ENCODE assay signal across 13 cellular contexts in the genomic region with DNA sequence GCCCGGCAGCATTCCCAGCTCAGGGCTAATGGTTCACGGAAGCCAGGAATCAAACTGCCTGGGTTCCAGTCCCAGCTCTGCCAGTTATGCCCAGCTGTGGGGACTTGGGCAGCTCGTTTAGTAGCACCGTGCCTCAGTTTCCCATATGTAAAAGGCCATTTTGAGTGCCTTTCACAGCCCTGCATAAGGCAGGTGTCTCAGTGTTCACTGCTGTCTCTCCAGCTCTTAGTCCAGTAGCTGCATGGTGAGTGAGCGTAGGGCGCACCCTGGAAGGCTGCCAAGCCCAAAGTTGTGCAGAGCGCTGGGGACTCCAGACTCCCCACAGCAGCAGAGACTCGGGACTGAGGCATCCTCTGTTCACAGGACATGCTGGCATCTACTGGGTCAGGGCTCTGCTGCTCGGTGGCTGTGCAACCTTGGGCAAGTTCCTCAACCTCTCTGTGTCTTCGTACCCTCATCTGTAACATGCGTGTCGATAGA. TPM values are rescaled to one million over a fixed set of nuclear protein-coding genes. Genes with fewer than 3 reads are reported as not detected.
A peak's percentile ranks its signal among the peaks of the same experiment; 100 is the strongest.
DNase-seq lines count a peak whose midpoint lies in the region; ATAC-seq, FAIRE-seq and TF ChIP-seq lines count a peak whose summit lies in the region.
"Had no signal": no experiment of that assay in that cellular context is flagged by ENCODE, and none has a peak within 500 bp of the region (broad histone marks: within the 10 kb centered on the region; RNA-seq: fewer than 3 reads in every experiment).

No MANE protein-coding gene starts in this region.

- peaks cover 53% of the 10 kb centered on the region for H4K20me1 ChIP-seq in DND-41 (ENCODE audit: insufficient read depth, low read length)
- H4K20me1 ChIP-seq in H1 (replicated peaks in 1 of 2; ENCODE audit: control insufficient read depth in 1 of 2, insufficient read depth in 2 of 2, low read length in 2 of 2): peaks cover 25 to 42% of the 10 kb centered on the region in 2 experiments

- H2BK20ac ChIP-seq in H1 (ENCODE audit: low read length): no peak overlapping the region

- H2BK15ac ChIP-seq in H1 (ENCODE audit: low read length): no peak overlapping the region

- H3K23me2 ChIP-seq in H1 (ENCODE audit: low read depth, low read length): peaks cover 7% of the 10 kb centered on the region; the same call in 1 of the 2 replicates

- intact Hi-C loops in left colon (cut with DNase I, micrococcal nuclease): no loop called here

- no peak overlapping the region for H3K18ac ChIP-seq in H1 (ENCODE audit: extremely low read depth, low read length)

- no peak overlapping the region for H3K14ac ChIP-seq in H1 (ENCODE audit: insufficient read length)

- no peak overlapping the region for H4K8ac ChIP-seq in H1 (ENCODE audit: extremely low read depth, insufficient read depth, low read length)

- no peak overlapping the region for H3K4me2 ChIP-seq in DND-41 (ENCODE audit: insufficient read depth, low read length)
- no peak overlapping the region; a peak in 1 of 4 replicates for H3K4me2 ChIP-seq in H1 (ENCODE audit: insufficient read depth in 1 of 2, low read depth in 2 of 2, low read length in 2 of 2)

- no peak for TF ChIP-seq CTCF in DND-41 (IDR thresholded peaks at IDR 0.05; ENCODE audit: borderline replicate concordance, extremely low read depth, low read length, poor library complexity, severe bottlenecking)
- no peak for TF ChIP-seq CTCF in HEK293 (tag by site-specific recombination; IDR thresholded peaks at IDR 0.05)
- no peak for TF ChIP-seq CTCF in H1 (IDR thresholded peaks at IDR 0.05; ENCODE audit: control extremely low read depth in 1 of 3, insufficient read depth in 1 of 3, low read depth in 1 of 3, low read length in 3 of 3)

- no peak overlapping the region for H4K91ac ChIP-seq in H1 (replicated peaks; ENCODE audit: insufficient read length, low read length)

- DNase-seq in DND-41 (peak; percentile 33), H1 (ENCODE audit: low read depth in 1 of 2, low spot score in 2 of 2) (no peak), left colon (no peak), Kasumi-1 (lab: John Stamatoyannopoulos, UW) (no peak)
- DNase-seq: activated CD4-positive, alpha-beta T cell treated with anti-CD3 and anti-CD28 coated beads for 4 hours; CD4-positive, alpha-beta T cell; NCI-H446 treated with DMSO at 0.1 percent for 48 hours; occipital lobe; Peyer's patch; T-helper 2 cell had no signal

- H3K27ac ChIP-seq in DND-41 (ENCODE audit: low read length) (no peak overlapping the region), HEK293 (ENCODE audit: extremely low read depth, low read depth, low read length) (no peak overlapping the region), H1 (ENCODE audit: low read depth, low read length) (no peak overlapping the region)
- H3K27ac ChIP-seq: Peyer's patch had no signal

- no peak for TF ChIP-seq EP300 in H1 (IDR thresholded peaks at IDR 0.05; ENCODE audit: borderline replicate concordance in 1 of 2, low read depth in 2 of 2, low read length in 2 of 2)

- H2BK120ac ChIP-seq in H1 (replicated peaks; ENCODE audit: low read depth, low read length): no peak overlapping the region

- no peak overlapping the region for H3K4ac ChIP-seq in H1 (replicated peaks; ENCODE audit: insufficient read length, low read depth, low read length)

- no peak overlapping the region for H2BK12ac ChIP-seq in H1 (ENCODE audit: low read depth, low read length)

- H3K27me3 ChIP-seq in DND-41 (ENCODE audit: insufficient read depth, low read length, poor library complexity) (no peaks in the 10 kb centered on the region), H1 (replicated peaks in 1 of 4; ENCODE audit: control insufficient read depth in 3 of 4, extremely low read depth in 1 of 4, insufficient read depth in 3 of 4, low read length in 3 of 4) (no peaks in the 10 kb centered on the region)
- H3K27me3 ChIP-seq: Peyer's patch had no signal

- H4K5ac ChIP-seq in H1 (ENCODE audit: insufficient read length, low read depth, low read length): no peak overlapping the region

- POLR2A ChIA-PET in HEK293 (lab: Yijun Ruan, JAX) (interaction anchor here (0.9 to 7.3 kb wide), 7 partner anchors 9 to 132 kb away, joined by 3 to 78 read pairs (median 15); a partner anchor contains a TSS), H1 (lab: Charles Lee; ENCODE audit: partially characterized antibody) (interaction anchor here (1.0 to 26.7 kb wide), 14 partner anchors 8 to 184 kb away, joined by 3 to 874 read pairs (median 4); a partner anchor contains a TSS)

- H3K36me3 ChIP-seq in DND-41 (ENCODE audit: insufficient read depth, low read length) (peaks cover 45% of the 10 kb centered on the region), HEK293 (ENCODE audit: control insufficient read depth in 2 of 2, insufficient read depth in 1 of 2, low read length in 2 of 2) (peaks cover 8 to 59% of the 10 kb centered on the region in 2 experiments), H1 (ENCODE audit: control insufficient read depth in 2 of 4, insufficient read depth in 4 of 4, low read length in 3 of 4) (peaks cover 23 to 35% (median 26%) of the 10 kb centered on the region in 4 experiments)

- CTCF ChIA-PET in HEK293 (lab: Yijun Ruan, JAX) (interaction anchor here (4.4 kb wide), 1 partner anchor 89 kb away, joined by 20 read pairs; no protein-coding TSS in a partner anchor), H1 (lab: Charles Lee; ENCODE audit: partially characterized antibody) (interaction anchor here (1.1 to 6.1 kb wide), 2 partner anchors 11 to 98 kb away, joined by 3 to 39 read pairs; no protein-coding TSS in a partner anchor)

- peak; percentile 20; the same call in 2 of the 3 replicates for ATAC-seq in DND-41 (ENCODE audit: insufficient read depth, low read depth)
- no peak for ATAC-seq in left colon

- H3K9me3 ChIP-seq in DND-41 (ENCODE audit: insufficient read depth, low read length, severe bottlenecking) (no peaks in the 10 kb centered on the region), HEK293 (ENCODE audit: control insufficient read depth, insufficient read depth, low read depth, low read length) (no peaks in the 10 kb centered on the region), H1 (ENCODE audit: insufficient read depth in 2 of 2, low read depth in 1 of 2, low read length in 1 of 2) (no peaks in the 10 kb centered on the region)
- H3K9me3 ChIP-seq: Peyer's patch had no signal

- H3K56ac ChIP-seq in H1 (replicated peaks; ENCODE audit: insufficient read length, low read depth, low read length): no peak overlapping the region

- H3K79me2 ChIP-seq in DND-41 (ENCODE audit: insufficient read depth, low read length) (peaks cover 36% of the 10 kb centered on the region), H1 (ENCODE audit: control insufficient read depth in 1 of 2, insufficient read depth in 2 of 2, low read length in 2 of 2) (peaks cover 14 to 23% of the 10 kb centered on the region in 2 experiments; a peak in 3 of 4 replicates)

- peaks cover 28% of the 10 kb centered on the region for H3K79me1 ChIP-seq in H1 (ENCODE audit: low read depth, low read length)

- no peak overlapping the region for H2BK5ac ChIP-seq in H1 (ENCODE audit: low read depth, low read length)

- FAIRE-seq in H1 (lab: Jason Lieb, UNC): no peak

- H2AFZ ChIP-seq in DND-41 (ENCODE audit: low read depth, low read length) (no peak overlapping the region), H1 (ENCODE audit: low read length) (no peak overlapping the region)

- no peak overlapping the region for H3K4me3 ChIP-seq in DND-41 (ENCODE audit: low read depth in 1 of 2, low read length in 2 of 2)
- no peak overlapping the region for H3K4me3 ChIP-seq in HEK293 (ENCODE audit: low read depth, low read length)
- no peak overlapping the region for H3K4me3 ChIP-seq in H1 (ENCODE audit: extremely low read depth in 1 of 4, insufficient read depth in 2 of 4, low read depth in 3 of 4, low read length in 4 of 4)
- H3K4me3 ChIP-seq: lung, Peyer's patch had no signal

- 90% methylated on average over 12 of the region's 12 CpGs; no CpG with 5 or more reads in 1 of the 2 experiments for whole genome bisulfite sequencing in H1 (ENCODE audit: extremely low coverage in 1 of 2, insufficient coverage in 1 of 2, insufficient read length in 1 of 2, insufficient replicate concordance in 2 of 2, low coverage in 1 of 2, low lambda C conversion rate in 2 of 2, missing lambda C conversion rate in 1 of 2), 2 experiments

- TF ChIP-seq POLR2A in H1 (IDR thresholded peaks at IDR 0.05; ENCODE audit: control extremely low read depth in 1 of 2, low read depth in 2 of 2, low read length in 2 of 2): peak in 1 of 2 experiments; percentile 67; a peak in 2 of 3 replicates

- H3K4me1 ChIP-seq in DND-41 (ENCODE audit: insufficient read depth, low read length) (peaks cover 33% of the 10 kb centered on the region), HEK293 (ENCODE audit: control insufficient read depth, insufficient read depth, low read length) (peaks cover 25% of the 10 kb centered on the region), H1 (replicated peaks in 1 of 4; ENCODE audit: control insufficient read depth in 3 of 4, insufficient read depth in 4 of 4, low read length in 3 of 4) (peaks cover 0 to 46% (median 36%) of the 10 kb centered on the region in 4 experiments; a peak in 6 of 7 replicates)

- no peak overlapping the region for H3K23ac ChIP-seq in H1 (ENCODE audit: insufficient read length)

- no peak for TF ChIP-seq RAD21 in H1 (IDR thresholded peaks at IDR 0.05 in 1 of 2, conservative IDR thresholded peaks at IDR 0.05 in 1 of 2; ENCODE audit: low read depth in 2 of 2, low read length in 2 of 2)

- H3K9ac ChIP-seq in DND-41 (ENCODE audit: low read depth, low read length) (no peak overlapping the region), H1 (replicated peaks in 1 of 4; ENCODE audit: extremely low read depth in 1 of 4, low read depth in 3 of 4, low read length in 3 of 4) (no peak overlapping the region)

- no peak overlapping the region for H2AK5ac ChIP-seq in H1 (ENCODE audit: low read depth, low read length)

RNA-seq across cellular contexts. Expression of a gene that starts 5.5 kb away (rescaled TPM):
- total RNA-seq in H1 (2021; fragmentation: NEBNext Ultra II Directional; extraction: Animal tissue kit (Norgen Biotek cat#: 25700)): 2,123 and 2,232 TPM in 2 replicates
- polyA plus RNA-seq in H1 (2011; rRNA removed): 6,692 and 8,402 TPM in 2 replicates
- polyA plus RNA-seq in H1 (2011; cell fraction: cytosol; rRNA removed): 2,492 TPM
- 1,571 TPM for polyA plus RNA-seq in H1 (2011; cell fraction: nucleus; rRNA removed)
- polyA plus RNA-seq in H1 (2012, experiment 1 of 2): 1,234 to 2,824 TPM (median 2,522 TPM) in 4 replicates
- 3,077 TPM for polyA plus RNA-seq in H1 (2012, experiment 2 of 2)
- 2,779 TPM for polyA plus RNA-seq in H1 (2013, experiment 1 of 2)
- 2,622 TPM for polyA plus RNA-seq in H1 (2013, experiment 2 of 2)
- 406 and 431 TPM in 2 replicates for polyA minus RNA-seq in H1 (2011; rRNA and poly(A)+ RNA removed)
- polyA minus RNA-seq in H1 (2011; cell fraction: cytosol; rRNA and poly(A)+ RNA removed): 1,377 TPM
- polyA minus RNA-seq in H1 (2011; cell fraction: nucleus; rRNA and poly(A)+ RNA removed): 497 TPM
- 1,000 to 10,000 TPM; 1,151 to 1,179 TPM for total RNA-seq in left colon

RNA-seq across cellular contexts. Expression of a gene that starts 7.1 kb away (rescaled TPM):
- 3.8 and 3.9 TPM in 2 replicates for total RNA-seq in H1 (2021; fragmentation: NEBNext Ultra II Directional; extraction: Animal tissue kit (Norgen Biotek cat#: 25700))
- polyA plus RNA-seq in H1 (2011; rRNA removed): 0.49 and 0.53 TPM in 2 replicates
- polyA plus RNA-seq in H1 (2011; cell fraction: cytosol; rRNA removed): 1.9 TPM
- 1.2 TPM for polyA plus RNA-seq in H1 (2011; cell fraction: nucleus; rRNA removed)
- 0.50 to 2.6 TPM (median 1.5 TPM) in 4 replicates for polyA plus RNA-seq in H1 (2012, experiment 1 of 2)
- polyA plus RNA-seq in H1 (2012, experiment 2 of 2): not detected
- polyA plus RNA-seq in H1 (2013, experiment 1 of 2): 2.1 TPM
- polyA plus RNA-seq in H1 (2013, experiment 2 of 2): 1.3 TPM
- not detected in 2 replicates for polyA minus RNA-seq in H1 (2011; rRNA and poly(A)+ RNA removed)
- 2.3 TPM for polyA minus RNA-seq in H1 (2011; cell fraction: cytosol; rRNA and poly(A)+ RNA removed)
- 1.1 TPM for polyA minus RNA-seq in H1 (2011; cell fraction: nucleus; rRNA and poly(A)+ RNA removed)
- 10 to 100 TPM; 83.4 to 89.4 TPM for total RNA-seq in left colon
- total RNA-seq: occipital lobe, temporal lobe had no signal

RNA-seq across cellular contexts. Expression of a gene that starts 14.6 kb away (rescaled TPM):
- 1.4 TPM in 1 of 2 replicates, not detected in the other for total RNA-seq in H1 (2021; fragmentation: NEBNext Ultra II Directional; extraction: Animal tissue kit (Norgen Biotek cat#: 25700))
- polyA plus RNA-seq in H1 (2011; rRNA removed): 1.6 and 4.5 TPM in 2 replicates
- polyA plus RNA-seq in H1 (2011; cell fraction: cytosol; rRNA removed): 1.7 TPM
- polyA plus RNA-seq in H1 (2011; cell fraction: nucleus; rRNA removed): 2.7 TPM
- polyA plus RNA-seq in H1 (2012, experiment 1 of 2): 0.54 to 3.6 TPM (median 1.4 TPM) in 4 replicates
- not detected for polyA plus RNA-seq in H1 (2012, experiment 2 of 2)
- 0.41 TPM for polyA plus RNA-seq in H1 (2013, experiment 1 of 2)
- 0.33 TPM for polyA plus RNA-seq in H1 (2013, experiment 2 of 2)
- polyA minus RNA-seq in H1 (2011; rRNA and poly(A)+ RNA removed): not detected in 2 replicates
- not detected for polyA minus RNA-seq in H1 (2011; cell fraction: cytosol; rRNA and poly(A)+ RNA removed)
- polyA minus RNA-seq in H1 (2011; cell fraction: nucleus; rRNA and poly(A)+ RNA removed): not detected
- not detected for total RNA-seq in left colon
- total RNA-seq: CD4-positive, alpha-beta T cell; occipital lobe; Peyer's patch had no signal

RNA-seq across cellular contexts. Expression of a gene that starts 16.4 kb away (rescaled TPM):
- 398 and 402 TPM in 2 replicates for total RNA-seq in H1 (2021; fragmentation: NEBNext Ultra II Directional; extraction: Animal tissue kit (Norgen Biotek cat#: 25700))
- polyA plus RNA-seq in H1 (2011; rRNA removed): 466 and 530 TPM in 2 replicates
- polyA plus RNA-seq in H1 (2011; cell fraction: cytosol; rRNA removed): 396 TPM
- 278 TPM for polyA plus RNA-seq in H1 (2011; cell fraction: nucleus; rRNA removed)
- polyA plus RNA-seq in H1 (2012, experiment 1 of 2): 185 to 258 TPM (median 204 TPM) in 4 replicates
- polyA plus RNA-seq in H1 (2012, experiment 2 of 2): 110 TPM
- 234 TPM for polyA plus RNA-seq in H1 (2013, experiment 1 of 2)
- polyA plus RNA-seq in H1 (2013, experiment 2 of 2): 223 TPM
- 54.5 and 104 TPM in 2 replicates for polyA minus RNA-seq in H1 (2011; rRNA and poly(A)+ RNA removed)
- polyA minus RNA-seq in H1 (2011; cell fraction: cytosol; rRNA and poly(A)+ RNA removed): 239 TPM
- 43.1 TPM for polyA minus RNA-seq in H1 (2011; cell fraction: nucleus; rRNA and poly(A)+ RNA removed)
- total RNA-seq in left colon: 10 to 100 TPM; 20.9 to 33.7 TPM

RNA-seq across cellular contexts. Expression of a gene that starts 21.0 kb away (rescaled TPM):
- 1.6 and 2.8 TPM in 2 replicates for total RNA-seq in H1 (2021; fragmentation: NEBNext Ultra II Directional; extraction: Animal tissue kit (Norgen Biotek cat#: 25700))
- 1.7 and 2.7 TPM in 2 replicates for polyA plus RNA-seq in H1 (2011; rRNA removed)
- polyA plus RNA-seq in H1 (2011; cell fraction: cytosol; rRNA removed): 2.3 TPM
- polyA plus RNA-seq in H1 (2011; cell fraction: nucleus; rRNA removed): 6.8 TPM
- polyA plus RNA-seq in H1 (2012, experiment 1 of 2): 1.0 to 2.3 TPM (median 1.2 TPM) in 4 replicates
- polyA plus RNA-seq in H1 (2012, experiment 2 of 2): 1.2 TPM
- polyA plus RNA-seq in H1 (2013, experiment 1 of 2): 1.2 TPM
- polyA plus RNA-seq in H1 (2013, experiment 2 of 2): 1.0 TPM
- 0.27 and 0.41 TPM in 2 replicates for polyA minus RNA-seq in H1 (2011; rRNA and poly(A)+ RNA removed)
- polyA minus RNA-seq in H1 (2011; cell fraction: cytosol; rRNA and poly(A)+ RNA removed): 1.5 TPM
- polyA minus RNA-seq in H1 (2011; cell fraction: nucleus; rRNA and poly(A)+ RNA removed): 2.2 TPM
- total RNA-seq in left colon: under 1 TPM; 0.31 to 0.46 TPM
- total RNA-seq: Peyer's patch had no signal

Comparison
In these comparisons a context has a peak if more than half of its experiments do, and no peak if none do; other contexts are left out.
1. RNA of a gene that starts 7.1 kb away (total RNA-seq): 83.4 to 89.4 TPM in left colon; 3.8 to 3.9 TPM in H1; every median in the first group is over 10 times any median in the second.